In the genomic region with DNA sequence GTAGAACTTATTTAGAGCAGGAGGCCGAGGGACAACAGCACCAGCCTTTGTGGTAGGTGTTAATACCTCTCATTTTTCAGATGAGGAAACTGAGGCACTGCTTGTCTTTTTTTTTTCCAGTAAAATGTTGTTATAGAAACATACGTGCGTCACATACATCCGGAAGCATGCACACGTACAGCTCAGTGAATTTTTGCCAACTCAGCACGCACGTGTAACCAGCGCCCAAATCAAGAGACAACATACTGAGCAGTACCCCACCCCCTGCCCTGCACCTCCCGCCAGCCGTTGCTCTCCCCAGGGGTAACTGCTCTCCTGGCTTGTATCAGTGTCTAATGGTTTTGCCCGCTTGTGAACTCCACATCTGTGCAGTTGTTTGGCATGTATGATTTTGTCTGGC, we compare ENCODE assay signal across 19 cellular contexts.
DNase-seq lines count a peak whose midpoint lies in the region; ATAC-seq, FAIRE-seq and TF ChIP-seq lines count a peak whose summit lies in the region.
"Had no signal": no experiment of that assay in that cellular context is flagged by ENCODE, and none has a peak within 500 bp of the region (broad histone marks: within the 10 kb centered on the region; RNA-seq: fewer than 3 reads in every experiment).

No MANE protein-coding gene starts in this region.

- H3K79me2 ChIP-seq in HepG2 (ENCODE audit: insufficient read depth, low read length) (peaks cover 96% of the 10 kb centered on the region), trophoblast cell (ENCODE audit: control insufficient read depth, insufficient read depth, low read length, poor library complexity) (peaks cover 5% of the 10 kb centered on the region)

- peak overlapping the region; percentile 30 for H3K4ac ChIP-seq in trophoblast cell (ENCODE audit: low read depth, low read length)

- H4K12ac ChIP-seq in trophoblast cell (ENCODE audit: low read depth, low read length) = no peak overlapping the region

- CTCF ChIA-PET in HepG2 (lab: Yijun Ruan, JAX; ENCODE audit: low intra/inter-chr PET ratio, low total read pairs) = no interaction called here

- in situ Hi-C loops in HepG2 (cut with HindIII; ENCODE audit: extremely low pct_ligation_motif_present, low pct_unique_long_range_greater_than_20kb) = no loop called here

- H4K20me1 ChIP-seq in HepG2 (ENCODE audit: insufficient read depth, low read length) = peaks cover 58% of the 10 kb centered on the region; the same call in 1 of the 2 replicates

- FAIRE-seq in HepG2 (lab: Jason Lieb, UNC) (no peak), kidney (lab: Jason Lieb, UNC) (no peak)
- FAIRE-seq: GM12878, HTR-8/SVneo had no signal

- H2AK5ac ChIP-seq in trophoblast cell (ENCODE audit: low read length) = no peak overlapping the region

- H2BK5ac ChIP-seq in trophoblast cell (ENCODE audit: low read depth, low read length, poor library complexity) = no peak overlapping the region

- H3K9ac ChIP-seq in HepG2 (ENCODE audit: insufficient read depth, low read depth, low read length) (no peak overlapping the region), kidney (ENCODE audit: low read length in 2 of 2) (no peak overlapping the region), trophoblast cell (ENCODE audit: low read length) (no peak overlapping the region)
- H3K9ac ChIP-seq: BLaER1 had no signal

- ATAC-seq in HepG2 (no peak), right lobe of liver (no peak)
- ATAC-seq: CD8-positive, alpha-beta T cell; GM12878; HCT116 had no signal

- H3K36me3 ChIP-seq in HepG2 (replicated peaks in 1 of 2; ENCODE audit: control insufficient read depth in 1 of 2, insufficient read depth in 2 of 2, low read length in 2 of 2) = peaks cover 9 to 33% of the 10 kb centered on the region in 2 experiments; a peak in 4 of 5 replicates
- H3K36me3 ChIP-seq in right lobe of liver = no peaks in the 10 kb centered on the region
- no peaks in the 10 kb centered on the region for H3K36me3 ChIP-seq in kidney (ENCODE audit: control insufficient read depth in 1 of 2, insufficient read depth in 2 of 2, low read length in 2 of 2)
- peaks cover 0 to 17% of the 10 kb centered on the region in 2 experiments for H3K36me3 ChIP-seq in trophoblast cell (ENCODE audit: control insufficient read depth in 1 of 2, insufficient read depth in 2 of 2, low read length in 2 of 2)
- no peaks in the 10 kb centered on the region for H3K36me3 ChIP-seq in ascending aorta

- peak overlapping the region; percentile 43 for H3K18ac ChIP-seq in trophoblast cell (ENCODE audit: low read length)

- H3K23ac ChIP-seq in trophoblast cell (ENCODE audit: low read length) = no peak overlapping the region

- H2BK12ac ChIP-seq in trophoblast cell (ENCODE audit: low read length) = no peak overlapping the region

- TF ChIP-seq RAD21 in HepG2 (CRISPR knock-in tag; IDR thresholded peaks at IDR 0.05) = no peak

- 94% methylated on average over 11 of the region's 11 CpGs for WGBS in HepG2 (ENCODE audit: low lambda C conversion rate)
- WGBS in right lobe of liver (ENCODE audit: insufficient coverage, low coverage, low lambda C conversion rate, missing lambda C conversion rate) = 95% methylated on average over 11 of the region's 11 CpGs
- WGBS in trophoblast cell (ENCODE audit: extremely low coverage, insufficient coverage, insufficient read length) = no CpG with 5 or more reads among the region's 11 CpGs

- no peak overlapping the region for H4K91ac ChIP-seq in trophoblast cell (ENCODE audit: low read depth, low read length)

- no peak overlapping the region for H3K4me2 ChIP-seq in HepG2 (ENCODE audit: low read depth, low read length)
- no peak overlapping the region for H3K4me2 ChIP-seq in trophoblast cell (ENCODE audit: low read length)
- H3K4me2 ChIP-seq: BLaER1 had no signal

- H3K27ac ChIP-seq in HepG2 (ENCODE audit: extremely low read length, insufficient read depth, low read length) (peak overlapping the region; percentile 86), right lobe of liver (no peak overlapping the region), kidney (ENCODE audit: low read depth in 2 of 2, low read length in 2 of 2) (no peak overlapping the region), trophoblast cell (ENCODE audit: low read depth, low read length) (no peak overlapping the region), ascending aorta (no peak overlapping the region)
- H3K27ac ChIP-seq: 22Rv1, BLaER1 had no signal

- intact Hi-C loops in HepG2 (cut with micrococcal nuclease; ENCODE audit: unreplicated experiment) = loop anchor here (5.0 kb wide), 1 partner anchor 134 kb away; no protein-coding TSS in a partner anchor
- intact Hi-C loops in right lobe of liver (cut with DNase I) = loop anchor here in 1 of 2 donors (10.0 kb wide), 1 partner anchor 82 kb away; no protein-coding TSS in a partner anchor
- intact Hi-C loops in kidney (cut with DNase I) = no loop called here
- intact Hi-C loops in ascending aorta (cut with DNase I) = no loop called here

- no TSS peak for BruUV-seq in HepG2 (replicated peaks; lab: Mats Ljungman, UMichigan)

- POLR2A ChIA-PET in HepG2 (lab: Yijun Ruan, JAX) = no interaction called here

- H3K4me3 ChIP-seq in HepG2 (replicated peaks in 1 of 3; ENCODE audit: insufficient read depth in 1 of 3, low read depth in 2 of 3, low read length in 3 of 3) = no peak overlapping the region
- H3K4me3 ChIP-seq in right lobe of liver = no peak overlapping the region
- H3K4me3 ChIP-seq in kidney (ENCODE audit: low read length in 2 of 2) = no peak overlapping the region
- no peak overlapping the region for H3K4me3 ChIP-seq in trophoblast cell (ENCODE audit: low read depth, low read length)
- H3K4me3 ChIP-seq in ascending aorta = no peak overlapping the region
- H3K4me3 ChIP-seq: BLaER1, GM12878 had no signal

- peaks cover 5% of the 10 kb centered on the region for H3K79me1 ChIP-seq in trophoblast cell (ENCODE audit: low read length)

- TF ChIP-seq CTCF in HepG2 (CRISPR knock-in tag; IDR thresholded peaks at IDR 0.05) = no peak
- TF ChIP-seq CTCF in right lobe of liver (IDR thresholded peaks at IDR 0.05) = no peak
- no peak for TF ChIP-seq CTCF in kidney (IDR thresholded peaks at IDR 0.05; ENCODE audit: borderline replicate concordance, extremely low read depth, insufficient read depth)
- no peak for TF ChIP-seq CTCF in ascending aorta (IDR thresholded peaks at IDR 0.05)

- TF ChIP-seq EP300 in HepG2 (IDR thresholded peaks at IDR 0.05; ENCODE audit: low read depth in 2 of 2, low read length in 2 of 2) = no peak
- no peak for TF ChIP-seq EP300 in HepG2 (CRISPR knock-in tag; IDR thresholded peaks at IDR 0.05; ENCODE audit: borderline replicate concordance)

- DNase-seq in HepG2 (ENCODE audit: low spot score) = no peak
- DNase-seq in right lobe of liver = no peak
- DNase-seq in kidney = peak; percentile 39
- no peak for DNase-seq in trophoblast cell
- DNase-seq in ascending aorta (ENCODE audit: low spot score in 2 of 2) = no peak
- no peak for DNase-seq in NAMALWA (ENCODE audit: low spot score)
- no peak for DNase-seq in DMS153 treated with DMSO at 0.1 percent for 48 hours (lab: John Stamatoyannopoulos, UW; ENCODE audit: unreplicated experiment)
- DNase-seq: Calu3; CD8-positive, alpha-beta T cell; DMS53; DND-41; EL; GOT3; H7 had no signal

- TF ChIP-seq POLR2A in HepG2 (IDR thresholded peaks at IDR 0.05; ENCODE audit: insufficient read depth in 1 of 2, low read depth in 2 of 2, low read length in 2 of 2) (no peak), right lobe of liver (IDR thresholded peaks at IDR 0.05) (no peak)

- H3K4me1 ChIP-seq in HepG2 (ENCODE audit: insufficient read depth, low read length) (peaks cover 100% of the 10 kb centered on the region), right lobe of liver (peaks cover 0 to 48% (median 18%) of the 10 kb centered on the region in 4 donors), kidney (ENCODE audit: control insufficient read depth in 1 of 2, insufficient read depth in 1 of 2, low read depth in 1 of 2, low read length in 2 of 2) (peaks cover 36 to 45% of the 10 kb centered on the region in 2 donors), trophoblast cell (ENCODE audit: control insufficient read depth in 1 of 2, insufficient read depth in 2 of 2, low read length in 2 of 2) (peaks cover 28 to 39% of the 10 kb centered on the region in 2 experiments), ascending aorta (no peaks in the 10 kb centered on the region)

- H2BK120ac ChIP-seq in trophoblast cell (ENCODE audit: insufficient read depth, low read length, poor library complexity) = no peak overlapping the region

- H3K27me3 ChIP-seq in HepG2 (ENCODE audit: control insufficient read depth in 1 of 2, insufficient read depth in 2 of 2, low read length in 2 of 2) (no peaks in the 10 kb centered on the region), right lobe of liver (no peaks in the 10 kb centered on the region), trophoblast cell (ENCODE audit: insufficient read depth, low read length) (no peaks in the 10 kb centered on the region), ascending aorta (no peaks in the 10 kb centered on the region)
- H3K27me3 ChIP-seq: BLaER1 had no signal

- H3K14ac ChIP-seq in trophoblast cell (ENCODE audit: low read length) = no peak overlapping the region

- H2AFZ ChIP-seq in HepG2 (ENCODE audit: low read length) (no peak overlapping the region), trophoblast cell (ENCODE audit: insufficient read depth, low read length, poor library complexity) (no peak overlapping the region)

- no peaks in the 10 kb centered on the region for H3K9me3 ChIP-seq in HepG2 (ENCODE audit: low read length)
- no peaks in the 10 kb centered on the region for H3K9me3 ChIP-seq in right lobe of liver
- H3K9me3 ChIP-seq in kidney (ENCODE audit: control insufficient read depth in 1 of 2, low read length in 2 of 2) = no peaks in the 10 kb centered on the region
- H3K9me3 ChIP-seq in trophoblast cell (ENCODE audit: insufficient read depth, low read depth, low read length) = no peaks in the 10 kb centered on the region
- no peaks in the 10 kb centered on the region for H3K9me3 ChIP-seq in ascending aorta
- H3K9me3 ChIP-seq: BLaER1 had no signal

- H4K8ac ChIP-seq in trophoblast cell (ENCODE audit: low read depth, low read length) = no peak overlapping the region

TF ChIP-seq in HepG2, 621 proteins besides CTCF, POLR2A, EP300 and RAD21 (continues in another document):
- TF ChIP-seq, protein P1, sequence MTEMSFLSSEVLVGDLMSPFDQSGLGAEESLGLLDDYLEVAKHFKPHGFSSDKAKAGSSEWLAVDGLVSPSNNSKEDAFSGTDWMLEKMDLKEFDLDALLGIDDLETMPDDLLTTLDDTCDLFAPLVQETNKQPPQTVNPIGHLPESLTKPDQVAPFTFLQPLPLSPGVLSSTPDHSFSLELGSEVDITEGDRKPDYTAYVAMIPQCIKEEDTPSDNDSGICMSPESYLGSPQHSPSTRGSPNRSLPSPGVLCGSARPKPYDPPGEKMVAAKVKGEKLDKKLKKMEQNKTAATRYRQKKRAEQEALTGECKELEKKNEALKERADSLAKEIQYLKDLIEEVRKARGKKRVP (CRISPR knock-in tag; IDR thresholded peaks at IDR 0.05) = no peak
- no peak for TF ChIP-seq ZNF264 (CRISPR knock-in tag; IDR thresholded peaks at IDR 0.05)
